16 cellular contexts compared by ENCODE assay signal in the genomic region with DNA sequence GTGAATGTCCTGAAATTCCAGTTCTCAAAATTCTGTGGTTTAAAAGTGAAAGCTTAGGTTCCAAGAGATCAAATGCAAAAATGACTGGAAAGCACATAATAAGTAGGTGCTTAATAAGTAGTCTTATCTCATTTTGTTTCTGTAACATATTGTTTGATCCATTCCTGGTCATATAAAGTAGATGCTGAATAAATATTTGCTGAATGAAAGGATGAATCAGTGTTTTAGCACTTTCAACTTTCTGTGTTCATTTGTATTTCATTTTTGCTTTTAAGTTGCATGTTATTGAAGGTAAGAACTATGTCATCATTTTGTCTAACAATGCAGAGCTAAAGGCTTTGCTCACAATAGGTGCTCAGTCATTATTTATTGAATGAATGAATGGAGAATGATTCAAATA. TPM values are rescaled to one million over a fixed set of nuclear protein-coding genes. Genes with fewer than 3 reads are reported as not detected.
DNase-seq lines count a peak whose midpoint lies in the region; ATAC-seq, FAIRE-seq and TF ChIP-seq lines count a peak whose summit lies in the region.
"Had no signal": no experiment of that assay in that cellular context is flagged by ENCODE, and none has a peak within 500 bp of the region (broad histone marks: within the 10 kb centered on the region; RNA-seq: fewer than 3 reads in every experiment).

No MANE protein-coding gene starts in this region.

- TF ChIP-seq CTCF in HepG2 (CRISPR knock-in tag; IDR thresholded peaks at IDR 0.05) (no peak), right lobe of liver (IDR thresholded peaks at IDR 0.05) (no peak), PC-3 (conservative IDR thresholded peaks at IDR 0.05; ENCODE audit: low read depth, low read length) (no peak), GM12878 (IDR thresholded peaks at IDR 0.05 in 2 of 3, conservative IDR thresholded peaks at IDR 0.05 in 1 of 3; ENCODE audit: control insufficient read depth in 2 of 3, extremely low read depth in 1 of 3, insufficient read depth in 1 of 3, low read depth in 3 of 3, low read length in 3 of 3) (no peak), osteoblast (IDR thresholded peaks at IDR 0.05; ENCODE audit: extremely low read depth, low read depth, low read length) (no peak), psoas muscle (IDR thresholded peaks at IDR 0.05) (no peak)

- TF ChIP-seq POLR2A in HepG2 (IDR thresholded peaks at IDR 0.05; ENCODE audit: insufficient read depth in 1 of 2, low read depth in 2 of 2, low read length in 2 of 2) (no peak), right lobe of liver (IDR thresholded peaks at IDR 0.05) (no peak), GM12878 (IDR thresholded peaks at IDR 0.05; ENCODE audit: low read depth, low read length) (no peak)

- no peaks in the 10 kb centered on the region for H3F3A ChIP-seq in PC-3 (ENCODE audit: low read length, unreplicated experiment)

- BruUV-seq in HepG2 (replicated peaks; lab: Mats Ljungman, UMichigan), result no TSS peak
- no TSS peak for BruUV-seq in PC-3 (replicated peaks; lab: Mats Ljungman, UMichigan)
- BruUV-seq in GM12878 (replicated peaks; lab: Mats Ljungman, UMichigan), result no TSS peak

- 0 out of 2 replicates have a peak overlapping the region, but pooled peaks have one; percentile 4 for H3K4me2 ChIP-seq in HepG2 (ENCODE audit: low read depth, low read length)
- H3K4me2 ChIP-seq in PC-3 (ENCODE audit: low read length), result peak overlapping the region; percentile 39
- peak overlapping the region; percentile 31 for H3K4me2 ChIP-seq in GM12878 (ENCODE audit: control insufficient read depth, insufficient read depth)
- peak overlapping the region; percentile 2 for H3K4me2 ChIP-seq in osteoblast (ENCODE audit: insufficient read depth, low read length)
- H3K4me2 ChIP-seq: BLaER1 treated with 17β-estradiol and CSF1 and Interleukin-3, amounts not matched to agents 10 nM and 100 nM had no signal

- H3K9ac ChIP-seq in HepG2 (ENCODE audit: insufficient read depth, low read depth, low read length), result no peak overlapping the region
- H3K9ac ChIP-seq in PC-3 (ENCODE audit: low read length), result no peak overlapping the region
- no peak overlapping the region for H3K9ac ChIP-seq in GM12878 (ENCODE audit: control insufficient read depth, insufficient read depth, low read length)
- H3K9ac ChIP-seq: BLaER1 treated with 17β-estradiol and CSF1 and Interleukin-3, amounts not matched to agents 10 nM and 100 nM had no signal

- H4K20me1 ChIP-seq in HepG2 (ENCODE audit: insufficient read depth, low read length) (no peaks in the 10 kb centered on the region), PC-3 (ENCODE audit: low read length) (peaks cover 10% of the 10 kb centered on the region), GM12878 (ENCODE audit: control insufficient read depth, insufficient read depth) (no peaks in the 10 kb centered on the region), osteoblast (ENCODE audit: insufficient read depth, low read length) (no peaks in the 10 kb centered on the region)

- intact Hi-C loops in HepG2 (cut with micrococcal nuclease; ENCODE audit: unreplicated experiment), result no loop called here
- intact Hi-C loops in right lobe of liver (cut with DNase I), result no loop called here
- intact Hi-C loops in PC-3 (cut with micrococcal nuclease), result loop anchor here (2.0 kb wide), 1 partner anchor 71 kb away; no protein-coding TSS in a partner anchor
- intact Hi-C loops in GM12878 (cut with micrococcal nuclease; ENCODE audit: unreplicated experiment), result no loop called here
- intact Hi-C loops in psoas muscle (cut with DNase I), result loop anchor here in 1 of 2 donors (10.0 kb wide), 1 partner anchor 125 kb away; the partner anchor contains the start of genes GPBP1L1 and TMEM69

- H3K4me3 ChIP-seq in HepG2 (replicated peaks in 1 of 3; ENCODE audit: insufficient read depth in 1 of 3, low read depth in 2 of 3, low read length in 3 of 3) (no peak overlapping the region), right lobe of liver (no peak overlapping the region), PC-3 (ENCODE audit: low read length) (no peak overlapping the region), GM12878 (no peak overlapping the region), osteoblast (ENCODE audit: insufficient read depth, low read length) (no peak overlapping the region), psoas muscle (no peak overlapping the region)
- H3K4me3 ChIP-seq: BLaER1 treated with 17β-estradiol and CSF1 and Interleukin-3, amounts not matched to agents 10 nM and 100 nM had no signal

- SMC1A ChIA-PET in GM12878 (lab: Charles Lee; ENCODE audit: uncharacterized antibody, unreplicated experiment), result no interaction called here

- H3K9me3 ChIP-seq in HepG2 (ENCODE audit: low read length) (no peaks in the 10 kb centered on the region), right lobe of liver (no peaks in the 10 kb centered on the region), PC-3 (ENCODE audit: low read length) (no peaks in the 10 kb centered on the region), GM12878 (replicated peaks; ENCODE audit: control insufficient read depth, insufficient read depth, low read length) (no peaks in the 10 kb centered on the region), osteoblast (ENCODE audit: low read depth, low read length) (no peaks in the 10 kb centered on the region), psoas muscle (no peaks in the 10 kb centered on the region)

- H3K4me1 ChIP-seq in HepG2 (ENCODE audit: insufficient read depth, low read length) (peaks cover 32% of the 10 kb centered on the region), right lobe of liver (peaks cover 0 to 9% (median 0%) of the 10 kb centered on the region in 4 donors), PC-3 (ENCODE audit: insufficient read depth, low read length) (peaks cover 21% of the 10 kb centered on the region), GM12878 (ENCODE audit: control insufficient read depth, insufficient read depth, low read length) (no peaks in the 10 kb centered on the region), osteoblast (ENCODE audit: insufficient read depth, low read length) (peaks cover 6% of the 10 kb centered on the region), psoas muscle (peaks cover 5% of the 10 kb centered on the region)

- POLR2A ChIA-PET in HepG2 (lab: Yijun Ruan, JAX), result no interaction called here
- POLR2A ChIA-PET in PC-3 (lab: Charles Lee; ENCODE audit: unreplicated experiment), result no interaction called here
- POLR2A ChIA-PET in GM12878 (lab: Charles Lee), result interaction anchor here (1.6 kb wide), 1 partner anchor 123 kb away, joined by 9 read pairs; no protein-coding TSS in a partner anchor

- TF ChIP-seq EP300 in HepG2 (IDR thresholded peaks at IDR 0.05; ENCODE audit: low read depth in 2 of 2, low read length in 2 of 2) (no peak), HepG2 (CRISPR knock-in tag; IDR thresholded peaks at IDR 0.05; ENCODE audit: borderline replicate concordance) (no peak), GM12878 (IDR thresholded peaks at IDR 0.05; ENCODE audit: borderline replicate concordance in 1 of 2, control insufficient read depth in 1 of 2, low read depth in 2 of 2, low read length in 2 of 2) (no peak)

- ATAC-seq in HepG2 (no peak), right lobe of liver (no peak), PC-3 (peak; percentile 70), GM12878 (peak; percentile 29), psoas muscle (no peak)

- FAIRE-seq in HepG2 (lab: Jason Lieb, UNC) (no peak), GM12878 (lab: Jason Lieb, UNC) (peak; percentile 75)

- no peak for DNase-seq in HepG2 (ENCODE audit: low spot score)
- no peak for DNase-seq in right lobe of liver
- DNase-seq in PC-3, result peak; percentile 31
- DNase-seq in GM12878 (ENCODE audit: low read depth, low spot score), result no peak
- no peak for DNase-seq in osteoblast (ENCODE audit: insufficient read length, low spot score, missing footprints)
- no peak for DNase-seq in T-helper 1 cell
- DNase-seq in psoas muscle, result no peak
- DNase-seq in NCI-H2081 (lab: John Stamatoyannopoulos, UW), result no peak
- DNase-seq: ACHN; CD4-positive, CD25-positive, alpha-beta regulatory T cell; DMS79; GF-D8; HCEC 1CT had no signal

- no peaks in the 10 kb centered on the region for H3K9me2 ChIP-seq in PC-3 (replicated peaks; ENCODE audit: low read length)

- H3K79me2 ChIP-seq in HepG2 (ENCODE audit: insufficient read depth, low read length) (peaks cover 72% of the 10 kb centered on the region), PC-3 (ENCODE audit: low read length) (peaks cover 61% of the 10 kb centered on the region), GM12878 (ENCODE audit: control insufficient read depth, insufficient read depth, low read length) (peaks cover 19% of the 10 kb centered on the region), osteoblast (ENCODE audit: insufficient read depth, low read length) (peaks cover 73% of the 10 kb centered on the region)

- RAD21 ChIA-PET in GM12878 (lab: Charles Lee; ENCODE audit: unreplicated experiment), result interaction anchor here (0.7 to 1.3 kb wide), 3 partner anchors 10 to 124 kb away, joined by 3 read pairs; partner anchors contain the start of gene GPBP1L1

- CTCF ChIA-PET in HepG2 (lab: Yijun Ruan, JAX; ENCODE audit: low intra/inter-chr PET ratio, low total read pairs), result no interaction called here
- CTCF ChIA-PET in PC-3 (lab: Charles Lee), result no interaction called here
- CTCF ChIA-PET in GM12878 (lab: Yijun Ruan, JAX), result interaction anchor here (0.8 kb wide), 1 partner anchor 124 kb away, joined by 3 read pairs; the partner anchor contains the start of gene GPBP1L1

- H3K27ac ChIP-seq in HepG2 (ENCODE audit: extremely low read length, insufficient read depth, low read length) (no peak overlapping the region), right lobe of liver (no peak overlapping the region), PC-3 (ENCODE audit: low read length) (no peak overlapping the region), GM12878 (ENCODE audit: control insufficient read depth, insufficient read depth) (no peak overlapping the region), osteoblast (ENCODE audit: low read depth, low read length) (no peak overlapping the region), psoas muscle (no peak overlapping the region)
- H3K27ac ChIP-seq: 22Rv1; BLaER1 treated with 17β-estradiol and CSF1 and Interleukin-3, amounts not matched to agents 10 nM and 100 nM; HL-60 had no signal

- peaks cover 0 to 33% of the 10 kb centered on the region in 2 experiments; a peak in 3 of 5 replicates for H3K36me3 ChIP-seq in HepG2 (replicated peaks in 1 of 2; ENCODE audit: control insufficient read depth in 1 of 2, insufficient read depth in 2 of 2, low read length in 2 of 2)
- H3K36me3 ChIP-seq in right lobe of liver, result peaks cover 0 to 6% (median 0%) of the 10 kb centered on the region in 4 donors
- H3K36me3 ChIP-seq in PC-3 (ENCODE audit: low read depth, low read length), result peaks cover 3% of the 10 kb centered on the region; the same call in 1 of the 2 replicates
- H3K36me3 ChIP-seq in GM12878 (ENCODE audit: control insufficient read depth in 2 of 2, insufficient read depth in 2 of 2, low read length in 1 of 2), result 0 out of 4 replicates have a peak, but pooled peaks cover 0 to 2% of the 10 kb centered on the region in 2 experiments
- H3K36me3 ChIP-seq in osteoblast (ENCODE audit: insufficient read depth, low read length), result peaks cover 8% of the 10 kb centered on the region
- H3K36me3 ChIP-seq in psoas muscle (ENCODE audit: insufficient read depth in 1 of 2, low read depth in 1 of 2), result peaks cover 0 to 42% of the 10 kb centered on the region in 2 donors

- no peak for TF ChIP-seq RAD21 in HepG2 (CRISPR knock-in tag; IDR thresholded peaks at IDR 0.05)
- no peak for TF ChIP-seq RAD21 in GM12878 (IDR thresholded peaks at IDR 0.05; ENCODE audit: insufficient read depth, low read depth, low read length)

- H2AFZ ChIP-seq in HepG2 (ENCODE audit: low read length) (no peak overlapping the region), PC-3 (ENCODE audit: low read length) (no peak overlapping the region), GM12878 (ENCODE audit: control insufficient read depth, low read depth, low read length) (no peak overlapping the region), osteoblast (ENCODE audit: low read length) (no peak overlapping the region)

- in situ Hi-C loops in HepG2 (cut with HindIII; ENCODE audit: extremely low pct_ligation_motif_present, low pct_unique_long_range_greater_than_20kb) (no loop called here), GM12878 (cut with MboI) (no loop called here)

- H3K27me3 ChIP-seq in HepG2 (ENCODE audit: control insufficient read depth in 1 of 2, insufficient read depth in 2 of 2, low read length in 2 of 2) (no peaks in the 10 kb centered on the region), right lobe of liver (no peaks in the 10 kb centered on the region), PC-3 (ENCODE audit: low read length) (no peaks in the 10 kb centered on the region), GM12878 (replicated peaks in 1 of 2; ENCODE audit: control insufficient read depth in 2 of 2, insufficient read depth in 2 of 2, low read length in 1 of 2) (no peaks in the 10 kb centered on the region), osteoblast (ENCODE audit: insufficient read depth, low read length) (no peaks in the 10 kb centered on the region), psoas muscle (ENCODE audit: insufficient read depth in 3 of 3, low read length in 2 of 3) (no peaks in the 10 kb centered on the region)
- H3K27me3 ChIP-seq: BLaER1 treated with 17β-estradiol and CSF1 and Interleukin-3, amounts not matched to agents 10 nM and 100 nM had no signal

RNA-seq across cellular contexts. Expression of gene MAST2, which starts 6.3 kb away (rescaled TPM):
- 14.3 and 15.3 TPM in 2 replicates for total RNA-seq in HepG2 (2016; rRNA removed; fragmentation: Illumina TruSeq; extraction: Trizol)
- 9.9 and 10.4 TPM in 2 replicates for total RNA-seq in HepG2 (2016; cell fraction: cytosol; rRNA removed; fragmentation: Illumina TruSeq; extraction: Trizol; ENCODE audit: low read depth)
- total RNA-seq in HepG2 (2016; cell fraction: insoluble cytoplasmic fraction; rRNA removed; fragmentation: Illumina TruSeq; extraction: Trizol), result 12.9 and 13.7 TPM in 2 replicates
- total RNA-seq in HepG2 (2016; cell fraction: membrane; rRNA removed; fragmentation: Illumina TruSeq; extraction: Trizol), result 12.0 and 14.5 TPM in 2 replicates
- total RNA-seq in HepG2 (2016; cell fraction: nucleus; rRNA removed; fragmentation: Illumina TruSeq; extraction: Trizol), result 26.9 and 30.8 TPM in 2 replicates
- 23.0 and 26.3 TPM in 2 replicates for polyA plus RNA-seq in HepG2 (2011; rRNA removed)
- 15.9 and 16.5 TPM in 2 replicates for polyA plus RNA-seq in HepG2 (2011; cell fraction: cytosol; rRNA removed)
- 89.7 and 90.3 TPM in 2 replicates for polyA plus RNA-seq in HepG2 (2011; cell fraction: nucleus; rRNA removed)
- 18.5 and 25.7 TPM in 2 replicates for polyA plus RNA-seq in HepG2 (2012)
- 2.2 and 2.3 TPM in 2 replicates for polyA plus RNA-seq in HepG2 (2016; cell fraction: cytosol; fragmentation: Illumina TruSeq; extraction: Trizol; ENCODE audit: low read depth)
- polyA plus RNA-seq in HepG2 (2016; cell fraction: insoluble cytoplasmic fraction; fragmentation: Illumina TruSeq; extraction: Trizol; ENCODE audit: low read depth), result 16.9 and 21.5 TPM in 2 replicates
- 7.6 and 9.3 TPM in 2 replicates for polyA plus RNA-seq in HepG2 (2016; cell fraction: membrane; fragmentation: Illumina TruSeq; extraction: Trizol; ENCODE audit: low read depth)
- polyA plus RNA-seq in HepG2 (2016; cell fraction: nucleus; fragmentation: Illumina TruSeq; extraction: Trizol; ENCODE audit: insufficient read depth, low read depth), result 56.2 and 67.8 TPM in 2 replicates
- 58.6 and 58.9 TPM in 2 replicates for polyA minus RNA-seq in HepG2 (2011; rRNA and poly(A)+ RNA removed; ENCODE audit: low replicate concordance)
- polyA minus RNA-seq in HepG2 (2011; cell fraction: cytosol; rRNA and poly(A)+ RNA removed), result 22.0 and 27.0 TPM in 2 replicates
- polyA minus RNA-seq in HepG2 (2011; cell fraction: nucleus; rRNA and poly(A)+ RNA removed), result 78.5 and 80.8 TPM in 2 replicates
- 10 to 100 TPM in 5 of 6 experiments, 1 to 10 TPM in 1; 9.9 to 14.9 (median 12.3) TPM for total RNA-seq in right lobe of liver
- total RNA-seq in PC-3 (2014; rRNA removed), result 29.3 and 33.7 TPM in 2 replicates
- total RNA-seq in GM12878 (2013; cell fraction: nucleolus; rRNA removed), result 51.6 and 64.3 TPM in 2 replicates
- total RNA-seq in GM12878 (2014; rRNA removed), result 16.7 and 20.2 TPM in 2 replicates
- 11.7 and 12.2 TPM in 2 replicates for total RNA-seq in GM12878 (2014; rRNA removed; fragmentation: Illumina TruSeq; extraction: Trizol)
- 25.1 and 28.7 TPM in 2 replicates for total RNA-seq in GM12878 (2021)
- polyA plus RNA-seq in GM12878 (2011; ENCODE audit: low read depth), result 9.0 TPM
- polyA plus RNA-seq in GM12878 (2011; rRNA removed), result 8.3 and 11.3 TPM in 2 replicates
- polyA plus RNA-seq in GM12878 (2011; cell fraction: cytosol; rRNA removed), result 11.9 and 13.8 TPM in 2 replicates
- 44.4 and 47.3 TPM in 2 replicates for polyA plus RNA-seq in GM12878 (2011; cell fraction: nucleus; rRNA removed)
- polyA plus RNA-seq in GM12878 (2012), result 9.2 and 10.6 TPM in 2 replicates
- polyA plus RNA-seq in GM12878 (2014; fragmentation: Illumina TruSeq; extraction: Trizol), result 13.1 and 17.6 TPM in 2 replicates
- polyA plus RNA-seq in GM12878 (2014; fragmentation: Nextera tagmentation; extraction: Ambion mirVana), result 1 to 10 TPM; 1.0 to 1.4 TPM
- polyA plus RNA-seq in GM12878 (2014; rRNA removed), result 15.2 and 16.3 TPM in 2 replicates
- 10 to 100 TPM; 13.0 to 14.6 TPM for polyA plus RNA-seq in GM12878 (2016; fragmentation: Nextera tagmentation; extraction: Ambion mirVana)
- 25.2 and 34.2 TPM in 2 replicates for polyA minus RNA-seq in GM12878 (2011; rRNA and poly(A)+ RNA removed)
- 13.1 and 13.9 TPM in 2 replicates for polyA minus RNA-seq in GM12878 (2011; cell fraction: cytosol; rRNA and poly(A)+ RNA removed)
- polyA minus RNA-seq in GM12878 (2011; cell fraction: nucleus; rRNA and poly(A)+ RNA removed), result 23.3 and 39.6 TPM in 2 replicates
- 24.2 and 33.0 TPM in 2 replicates for total RNA-seq in osteoblast
- total RNA-seq in psoas muscle, result 100 to 1,000 TPM; 159 to 266 (median 243) TPM
- polyA plus RNA-seq in psoas muscle, result 100 to 1,000 TPM in 2 of 3 donors, 10 to 100 TPM in 1; 97.8 to 142 (median 126) TPM

RNA-seq across cellular contexts. Expression of gene IPP, which starts 59.3 kb away (rescaled TPM):
- 9.7 and 14.1 TPM in 2 replicates for total RNA-seq in HepG2 (2016; rRNA removed; fragmentation: Illumina TruSeq; extraction: Trizol)
- 1.4 and 1.9 TPM in 2 replicates for total RNA-seq in HepG2 (2016; cell fraction: cytosol; rRNA removed; fragmentation: Illumina TruSeq; extraction: Trizol; ENCODE audit: low read depth)
- total RNA-seq in HepG2 (2016; cell fraction: insoluble cytoplasmic fraction; rRNA removed; fragmentation: Illumina TruSeq; extraction: Trizol), result 9.3 and 17.3 TPM in 2 replicates
- 4.3 and 4.5 TPM in 2 replicates for total RNA-seq in HepG2 (2016; cell fraction: membrane; rRNA removed; fragmentation: Illumina TruSeq; extraction: Trizol)
- 6.7 and 6.8 TPM in 2 replicates for total RNA-seq in HepG2 (2016; cell fraction: nucleus; rRNA removed; fragmentation: Illumina TruSeq; extraction: Trizol)
- 3.0 and 3.1 TPM in 2 replicates for polyA plus RNA-seq in HepG2 (2011; rRNA removed)
- 1.2 and 2.3 TPM in 2 replicates for polyA plus RNA-seq in HepG2 (2011; cell fraction: cytosol; rRNA removed)
- polyA plus RNA-seq in HepG2 (2011; cell fraction: nucleus; rRNA removed), result 0.90 and 1.3 TPM in 2 replicates
- polyA plus RNA-seq in HepG2 (2012), result 4.1 and 6.3 TPM in 2 replicates
- 0.96 and 1.1 TPM in 2 replicates for polyA plus RNA-seq in HepG2 (2016; cell fraction: cytosol; fragmentation: Illumina TruSeq; extraction: Trizol; ENCODE audit: low read depth)
- polyA plus RNA-seq in HepG2 (2016; cell fraction: insoluble cytoplasmic fraction; fragmentation: Illumina TruSeq; extraction: Trizol; ENCODE audit: low read depth), result 9.0 and 10.4 TPM in 2 replicates
- polyA plus RNA-seq in HepG2 (2016; cell fraction: membrane; fragmentation: Illumina TruSeq; extraction: Trizol; ENCODE audit: low read depth), result 2.3 and 3.1 TPM in 2 replicates
- polyA plus RNA-seq in HepG2 (2016; cell fraction: nucleus; fragmentation: Illumina TruSeq; extraction: Trizol; ENCODE audit: insufficient read depth, low read depth), result 5.5 and 7.0 TPM in 2 replicates
- 2.5 and 3.2 TPM in 2 replicates for polyA minus RNA-seq in HepG2 (2011; rRNA and poly(A)+ RNA removed; ENCODE audit: low replicate concordance)
- polyA minus RNA-seq in HepG2 (2011; cell fraction: cytosol; rRNA and poly(A)+ RNA removed), result 3.1 and 3.4 TPM in 2 replicates
- 4.5 and 5.3 TPM in 2 replicates for polyA minus RNA-seq in HepG2 (2011; cell fraction: nucleus; rRNA and poly(A)+ RNA removed)
- total RNA-seq in right lobe of liver, result 10 to 100 TPM in 2 of 6 experiments, 1 to 10 TPM in 4; 5.5 to 12.9 (median 8.3) TPM
- total RNA-seq in PC-3 (2014; rRNA removed), result 6.6 and 8.8 TPM in 2 replicates
- total RNA-seq in GM12878 (2013; cell fraction: nucleolus; rRNA removed), result 8.2 and 8.8 TPM in 2 replicates
- 5.7 and 8.3 TPM in 2 replicates for total RNA-seq in GM12878 (2014; rRNA removed)
- 7.6 and 7.8 TPM in 2 replicates for total RNA-seq in GM12878 (2014; rRNA removed; fragmentation: Illumina TruSeq; extraction: Trizol)
- total RNA-seq in GM12878 (2021), result 12.8 and 14.6 TPM in 2 replicates
- 8.5 TPM for polyA plus RNA-seq in GM12878 (2011; ENCODE audit: low read depth)
- 11.3 and 18.4 TPM in 2 replicates for polyA plus RNA-seq in GM12878 (2011; rRNA removed)
- polyA plus RNA-seq in GM12878 (2011; cell fraction: cytosol; rRNA removed), result 4.0 and 4.8 TPM in 2 replicates
- 2.9 and 4.0 TPM in 2 replicates for polyA plus RNA-seq in GM12878 (2011; cell fraction: nucleus; rRNA removed)
- 6.8 and 8.5 TPM in 2 replicates for polyA plus RNA-seq in GM12878 (2012)
- polyA plus RNA-seq in GM12878 (2014; fragmentation: Illumina TruSeq; extraction: Trizol), result 6.6 and 7.3 TPM in 2 replicates
- polyA plus RNA-seq in GM12878 (2014; fragmentation: Nextera tagmentation; extraction: Ambion mirVana), result 10 to 100 TPM in 1 of 2 experiments, 1 to 10 TPM in 1; 9.5 to 11.2 TPM
- polyA plus RNA-seq in GM12878 (2014; rRNA removed), result 4.7 and 5.2 TPM in 2 replicates
- 10 to 100 TPM; 12.9 to 15.0 TPM for polyA plus RNA-seq in GM12878 (2016; fragmentation: Nextera tagmentation; extraction: Ambion mirVana)
- polyA minus RNA-seq in GM12878 (2011; rRNA and poly(A)+ RNA removed), result 9.4 and 12.9 TPM in 2 replicates
- 4.4 and 5.2 TPM in 2 replicates for polyA minus RNA-seq in GM12878 (2011; cell fraction: cytosol; rRNA and poly(A)+ RNA removed)
- 2.2 and 2.5 TPM in 2 replicates for polyA minus RNA-seq in GM12878 (2011; cell fraction: nucleus; rRNA and poly(A)+ RNA removed)
- total RNA-seq in osteoblast, result 14.1 and 16.2 TPM in 2 replicates
- total RNA-seq in psoas muscle, result 10 to 100 TPM; 12.7 to 26.8 (median 19.6) TPM
- polyA plus RNA-seq in psoas muscle, result 1 to 10 TPM; 2.5 to 8.3 (median 2.9) TPM

Comparison
In these comparisons a context has a peak if more than half of its experiments do, and no peak if none do; other contexts are left out.
1. ATAC-seq: peak in PC-3 (single experiment) and GM12878 (single experiment); none in HepG2 (single experiment), right lobe of liver (0 of 4) and psoas muscle (0 of 4).
2. Of the 75 proteins assayed by ChIP-seq in both HepG2 and GM12878: peak only in HepG2: none; only in GM12878: ATF7; in both: ZNF24; in neither: 73.
3. Peak in every context shown above with its lines, with median percentiles within 50 percentile points of each other: H3K4me2 ChIP-seq.